Comparison of ENCODE assay signal across 2 cellular contexts in genomic region chr1:113821916-113822315, GRCh38.
TF ChIP-seq lines count a peak whose summit lies in the region.

No MANE protein-coding gene starts in this region.

TF ChIP-seq in A549, 52 proteins besides CTCF, POLR2A, EP300 and RAD21:
- TF ChIP-seq MAFK (IDR thresholded peaks at IDR 0.05; ENCODE audit: partially characterized antibody): peak; percentile 14
- TF ChIP-seq, protein P1, sequence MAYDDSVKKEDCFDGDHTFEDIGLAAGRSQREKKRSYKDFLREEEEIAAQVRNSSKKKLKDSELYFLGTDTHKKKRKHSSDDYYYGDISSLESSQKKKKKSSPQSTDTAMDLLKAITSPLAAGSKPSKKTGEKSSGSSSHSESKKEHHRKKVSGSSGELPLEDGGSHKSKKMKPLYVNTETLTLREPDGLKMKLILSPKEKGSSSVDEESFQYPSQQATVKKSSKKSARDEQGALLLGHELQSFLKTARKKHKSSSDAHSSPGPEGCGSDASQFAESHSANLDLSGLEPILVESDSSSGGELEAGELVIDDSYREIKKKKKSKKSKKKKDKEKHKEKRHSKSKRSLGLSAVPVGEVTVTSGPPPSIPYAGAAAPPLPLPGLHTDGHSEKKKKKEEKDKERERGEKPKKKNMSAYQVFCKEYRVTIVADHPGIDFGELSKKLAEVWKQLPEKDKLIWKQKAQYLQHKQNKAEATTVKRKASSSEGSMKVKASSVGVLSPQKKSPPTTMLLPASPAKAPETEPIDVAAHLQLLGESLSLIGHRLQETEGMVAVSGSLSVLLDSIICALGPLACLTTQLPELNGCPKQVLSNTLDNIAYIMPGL (CRISPR knock-in tag; IDR thresholded peaks at IDR 0.05; ENCODE audit: borderline replicate concordance): no peak

TF ChIP-seq in HCT116, 20 proteins besides CTCF, POLR2A, EP300 and RAD21:
- TF ChIP-seq EZH2phosphoT487 (IDR thresholded peaks at IDR 0.05; ENCODE audit: borderline replicate concordance) (no peak), REST (IDR thresholded peaks at IDR 0.05; ENCODE audit: low read depth) (no peak), EGR1 (IDR thresholded peaks at IDR 0.05; ENCODE audit: low read depth) (no peak), MAX (IDR thresholded peaks at IDR 0.05) (no peak), ZNF274 (IDR thresholded peaks at IDR 0.05; ENCODE audit: low read depth, low read length) (no peak), FOSL1 (IDR thresholded peaks at IDR 0.05; ENCODE audit: low read depth) (no peak), SRF (IDR thresholded peaks at IDR 0.05; ENCODE audit: low read depth) (no peak), TCF7L2 (IDR thresholded peaks at IDR 0.05; ENCODE audit: borderline replicate concordance, extremely low read depth, insufficient read depth, insufficient read length) (no peak), JUND (IDR thresholded peaks at IDR 0.05) (no peak), ZFX (IDR thresholded peaks at IDR 0.05) (no peak), SIN3A (IDR thresholded peaks at IDR 0.05; ENCODE audit: low read depth) (no peak), ELF1 (IDR thresholded peaks at IDR 0.05; ENCODE audit: borderline replicate concordance, low read depth) (no peak), CBX3 (IDR thresholded peaks at IDR 0.05; ENCODE audit: low read depth) (no peak)
- TF ChIP-seq, protein P2, sequence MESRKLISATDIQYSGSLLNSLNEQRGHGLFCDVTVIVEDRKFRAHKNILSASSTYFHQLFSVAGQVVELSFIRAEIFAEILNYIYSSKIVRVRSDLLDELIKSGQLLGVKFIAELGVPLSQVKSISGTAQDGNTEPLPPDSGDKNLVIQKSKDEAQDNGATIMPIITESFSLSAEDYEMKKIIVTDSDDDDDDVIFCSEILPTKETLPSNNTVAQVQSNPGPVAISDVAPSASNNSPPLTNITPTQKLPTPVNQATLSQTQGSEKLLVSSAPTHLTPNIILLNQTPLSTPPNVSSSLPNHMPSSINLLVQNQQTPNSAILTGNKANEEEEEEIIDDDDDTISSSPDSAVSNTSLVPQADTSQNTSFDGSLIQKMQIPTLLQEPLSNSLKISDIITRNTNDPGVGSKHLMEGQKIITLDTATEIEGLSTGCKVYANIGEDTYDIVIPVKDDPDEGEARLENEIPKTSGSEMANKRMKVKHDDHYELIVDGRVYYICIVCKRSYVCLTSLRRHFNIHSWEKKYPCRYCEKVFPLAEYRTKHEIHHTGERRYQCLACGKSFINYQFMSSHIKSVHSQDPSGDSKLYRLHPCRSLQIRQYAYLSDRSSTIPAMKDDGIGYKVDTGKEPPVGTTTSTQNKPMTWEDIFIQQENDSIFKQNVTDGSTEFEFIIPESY (IDR thresholded peaks at IDR 0.05; ENCODE audit: extremely low read depth, insufficient replicate concordance, low read length): no peak
